18 cellular contexts compared by ENCODE assay signal in the genomic region with DNA sequence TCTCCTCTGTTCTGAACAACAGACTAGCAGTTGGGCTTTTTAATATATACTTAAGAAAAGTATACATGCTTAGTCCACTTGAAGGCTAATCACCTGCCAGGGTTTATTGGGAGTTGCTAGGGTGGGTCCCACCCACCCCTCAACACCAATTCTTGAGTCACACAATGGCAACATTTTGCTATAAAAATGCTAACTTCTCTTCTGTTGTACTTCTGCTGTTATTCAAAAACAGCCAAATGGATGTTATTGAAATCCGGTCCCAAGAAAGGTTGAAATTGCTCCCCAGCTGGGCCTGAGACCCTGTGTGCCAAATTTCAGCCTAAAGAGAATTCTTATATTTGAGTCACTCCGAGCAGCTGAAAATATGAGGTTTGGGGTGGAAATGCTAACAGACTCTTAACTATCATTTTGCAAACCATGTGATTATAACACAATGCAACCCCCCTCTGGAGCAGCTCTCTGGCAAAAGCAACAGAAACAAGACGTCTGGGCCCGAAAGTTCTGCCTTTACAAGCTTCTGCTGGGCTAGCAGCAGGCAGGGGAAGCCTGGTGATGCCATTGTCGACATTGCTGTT.
"Had no signal": no experiment of that assay in that cellular context is flagged by ENCODE, and none has a peak within 500 bp of the region (broad histone marks: within the 10 kb centered on the region; RNA-seq: fewer than 3 reads in every experiment).

No MANE protein-coding gene starts in this region.

- H3K27ac Mint-ChIP-seq: activated CD4-positive, alpha-beta T cell treated with anti-CD3 and anti-CD28 coated beads for 36 hours; activated CD8-positive, alpha-beta T cell treated with anti-CD3 and anti-CD28 coated beads for 36 hours; activated naive CD8-positive, alpha-beta T cell treated with anti-CD3 and anti-CD28 coated beads, Interleukin-2, amount 10 ng/mL, durations not matched to agents 7 days and 5 days; dendritic cell treated with granulocyte-macrophage colony-stimulating factor and Interleukin-4, amounts not matched to agents 40 ng/mL and 50 ng/mL, for 4 days; naive B cell; neural progenitor cell; stimulated activated naive B cell treated with anti-CD40 and anti-IgM and Interleukin-4, amounts not matched to agents 10 μg/mL and 1 μg/mL and 100 μg/mL, for 72 hours had no signal

- DNase-seq: activated CD4-positive, alpha-beta T cell treated with anti-CD3 and anti-CD28 coated beads for 36 hours; activated CD8-positive, alpha-beta T cell treated with anti-CD3 and anti-CD28 coated beads for 36 hours; activated gamma-delta T cell treated with Interleukin-2 at 50 U/mL for 16 hours; activated naive CD8-positive, alpha-beta T cell treated with anti-CD3 and anti-CD28 coated beads, Interleukin-2, amount 10 ng/mL, durations not matched to agents 7 days and 5 days; activated T-cell treated with anti-CD3 and anti-CD28 coated beads, Interleukin-2, amount 50 U/mL, for 48 hours; effector memory CD4-positive, alpha-beta T cell; left cardiac atrium; naive B cell; ovary; stimulated activated CD4-positive, alpha-beta T cell treated with anti-CD3 and anti-CD28 coated beads, Interleukin-2, amount 100 ng/mL, for 48 hours; stimulated activated naive B cell treated with anti-CD40 and anti-IgM and Interleukin-4, amounts not matched to agents 10 μg/mL and 1 μg/mL and 100 μg/mL, for 72 hours; T-cell; trophoblast cell had no signal

- H3K4me3 Mint-ChIP-seq: activated CD4-positive, alpha-beta T cell treated with anti-CD3 and anti-CD28 coated beads for 36 hours; activated CD8-positive, alpha-beta T cell treated with anti-CD3 and anti-CD28 coated beads for 36 hours; activated naive CD8-positive, alpha-beta T cell treated with anti-CD3 and anti-CD28 coated beads, Interleukin-2, amount 10 ng/mL, durations not matched to agents 7 days and 5 days; dendritic cell treated with granulocyte-macrophage colony-stimulating factor and Interleukin-4, amounts not matched to agents 40 ng/mL and 50 ng/mL, for 4 days; naive B cell; neural progenitor cell; stimulated activated naive B cell treated with anti-CD40 and anti-IgM and Interleukin-4, amounts not matched to agents 10 μg/mL and 1 μg/mL and 100 μg/mL, for 72 hours; T-cell had no signal

- H3K9me3 Mint-ChIP-seq: activated CD8-positive, alpha-beta T cell treated with anti-CD3 and anti-CD28 coated beads for 36 hours; activated naive CD8-positive, alpha-beta T cell treated with anti-CD3 and anti-CD28 coated beads, Interleukin-2, amount 10 ng/mL, durations not matched to agents 7 days and 5 days; stimulated activated naive B cell treated with anti-CD40 and anti-IgM and Interleukin-4, amounts not matched to agents 10 μg/mL and 1 μg/mL and 100 μg/mL, for 72 hours; T-cell had no signal

- ATAC-seq: activated CD4-positive, alpha-beta T cell treated with anti-CD3 and anti-CD28 coated beads for 36 hours; activated CD8-positive, alpha-beta T cell treated with anti-CD3 and anti-CD28 coated beads for 36 hours; gastroesophageal sphincter; stimulated activated naive B cell treated with anti-CD40 and anti-IgM and Interleukin-4, amounts not matched to agents 10 μg/mL and 1 μg/mL and 100 μg/mL, for 72 hours; T-cell had no signal

- H3K36me3 Mint-ChIP-seq: activated naive CD8-positive, alpha-beta T cell treated with anti-CD3 and anti-CD28 coated beads, Interleukin-2, amount 10 ng/mL, durations not matched to agents 7 days and 5 days; naive B cell; neural progenitor cell; stimulated activated naive B cell treated with anti-CD40 and anti-IgM and Interleukin-4, amounts not matched to agents 10 μg/mL and 1 μg/mL and 100 μg/mL, for 72 hours; T-cell had no signal

- H3K27me3 Mint-ChIP-seq: activated CD4-positive, alpha-beta T cell treated with anti-CD3 and anti-CD28 coated beads for 36 hours; activated naive CD8-positive, alpha-beta T cell treated with anti-CD3 and anti-CD28 coated beads, Interleukin-2, amount 10 ng/mL, durations not matched to agents 7 days and 5 days; dendritic cell treated with granulocyte-macrophage colony-stimulating factor and Interleukin-4, amounts not matched to agents 40 ng/mL and 50 ng/mL, for 4 days; naive B cell; stimulated activated naive B cell treated with anti-CD40 and anti-IgM and Interleukin-4, amounts not matched to agents 10 μg/mL and 1 μg/mL and 100 μg/mL, for 72 hours; T-cell had no signal

- H3K4me3 ChIP-seq: breast epithelium, gastroesophageal sphincter, lung, neural progenitor cell, ovary had no signal
